ENCODE assay signal across 8 cellular contexts in the genomic region with DNA sequence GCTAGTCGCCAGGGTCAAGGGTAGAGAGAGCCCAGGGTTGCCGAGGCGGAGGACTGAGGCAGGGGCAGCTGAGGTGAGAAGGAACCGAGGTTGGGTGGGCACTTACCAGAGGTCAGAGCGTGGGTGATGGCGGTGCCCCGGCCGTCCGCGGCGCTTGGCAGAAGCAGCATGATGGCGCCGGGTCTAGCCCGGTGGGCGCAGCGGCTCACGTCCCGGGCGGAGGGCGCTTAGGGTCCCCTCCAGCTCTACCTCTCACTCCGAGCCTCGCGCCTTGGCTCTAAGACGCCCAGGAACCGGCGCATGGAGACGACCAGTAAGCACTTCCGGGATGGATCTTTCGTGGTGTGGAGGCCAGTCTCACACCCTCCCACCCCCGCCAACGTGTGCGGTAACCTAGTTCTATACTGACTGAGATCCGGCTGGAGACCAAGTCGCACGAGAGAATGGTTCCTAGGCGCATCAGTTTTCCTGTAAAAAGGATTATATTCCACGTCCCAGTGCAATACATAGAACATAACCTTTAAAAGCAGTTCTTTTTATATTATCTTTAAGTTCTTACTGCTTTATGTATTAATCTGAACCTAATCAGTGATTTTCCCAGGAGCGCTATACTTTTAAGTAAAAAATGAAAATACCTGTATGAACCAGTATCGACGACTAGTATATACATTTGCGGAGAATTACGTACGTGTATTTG.
A peak's percentile ranks its signal among the peaks of the same experiment; 100 is the strongest.
DNase-seq lines count a peak whose midpoint lies in the region; ATAC-seq and TF ChIP-seq lines count a peak whose summit lies in the region.

A gene with protein sequence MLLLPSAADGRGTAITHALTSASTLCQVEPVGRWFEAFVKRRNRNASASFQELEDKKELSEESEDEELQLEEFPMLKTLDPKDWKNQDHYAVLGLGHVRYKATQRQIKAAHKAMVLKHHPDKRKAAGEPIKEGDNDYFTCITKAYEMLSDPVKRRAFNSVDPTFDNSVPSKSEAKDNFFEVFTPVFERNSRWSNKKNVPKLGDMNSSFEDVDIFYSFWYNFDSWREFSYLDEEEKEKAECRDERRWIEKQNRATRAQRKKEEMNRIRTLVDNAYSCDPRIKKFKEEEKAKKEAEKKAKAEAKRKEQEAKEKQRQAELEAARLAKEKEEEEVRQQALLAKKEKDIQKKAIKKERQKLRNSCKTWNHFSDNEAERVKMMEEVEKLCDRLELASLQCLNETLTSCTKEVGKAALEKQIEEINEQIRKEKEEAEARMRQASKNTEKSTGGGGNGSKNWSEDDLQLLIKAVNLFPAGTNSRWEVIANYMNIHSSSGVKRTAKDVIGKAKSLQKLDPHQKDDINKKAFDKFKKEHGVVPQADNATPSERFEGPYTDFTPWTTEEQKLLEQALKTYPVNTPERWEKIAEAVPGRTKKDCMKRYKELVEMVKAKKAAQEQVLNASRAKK (minus strand): TSS at position 315 of the 697 bp plus-strand sequence. CDS start 145 bp downstream, at position 170.

- DNase-seq in AG09309 (ENCODE audit: low read depth) (peak; percentile 81), NCI-H226 (peak; percentile 91), caudate nucleus (lab: John Stamatoyannopoulos, UW) (peak; percentile 4 to 92 (median 74)), iris pigment epithelial cell (ENCODE audit: low read depth) (peak; percentile 96)
- peak; percentile 66 to 71 (median 68) for DNase-seq in activated CD4-positive, CD25-positive, alpha-beta regulatory T cell (lab: John Stamatoyannopoulos, UW)
- DNase-seq in stimulated activated CD4-positive, alpha-beta T cell treated with anti-CD3 and anti-CD28 coated beads, Interleukin-12 subunit alpha, Interleukin-12 subunit beta, amount 100 ng/mL, for 24 hours (ENCODE audit: low read depth in 2 of 2) = peak; percentile 73 to 81

- peak within 1 kb of the TSS; percentile 71 for H3K4me3 ChIP-seq in AG09309 (ENCODE audit: control insufficient read depth, low read depth, low read length)

- in situ Hi-C loops in GM18951 (cut with MboI; ENCODE audit: low sequenced_read_pairs, unreplicated experiment) = no loop called here

- peak within 1 kb of the TSS; percentile 50 for H3K27ac ChIP-seq in caudate nucleus (ENCODE audit: low read depth, low read length)

- ATAC-seq in HG03196 (IDR thresholded peaks at IDR 0.05; ENCODE audit: unreplicated experiment) = peak; percentile 79

- TF ChIP-seq CTCF in AG09309 (IDR thresholded peaks at IDR 0.05; ENCODE audit: control insufficient read depth, insufficient read depth, low read depth, low read length, missing control alignments) = no peak

- peak; percentile 85 for TF ChIP-seq POLR2A in GM18951 (IDR thresholded peaks at IDR 0.05; ENCODE audit: extremely low read depth, insufficient read depth, insufficient read length)

Comparison
In these comparisons a context has a peak if more than half of its experiments do, and no peak if none do; other contexts are left out.
1. Peak in every context shown above with its lines: DNase-seq, ATAC-seq, H3K4me3 ChIP-seq and H3K27ac ChIP-seq.